ENCODE assay signal across 15 cellular contexts in the genomic region with DNA sequence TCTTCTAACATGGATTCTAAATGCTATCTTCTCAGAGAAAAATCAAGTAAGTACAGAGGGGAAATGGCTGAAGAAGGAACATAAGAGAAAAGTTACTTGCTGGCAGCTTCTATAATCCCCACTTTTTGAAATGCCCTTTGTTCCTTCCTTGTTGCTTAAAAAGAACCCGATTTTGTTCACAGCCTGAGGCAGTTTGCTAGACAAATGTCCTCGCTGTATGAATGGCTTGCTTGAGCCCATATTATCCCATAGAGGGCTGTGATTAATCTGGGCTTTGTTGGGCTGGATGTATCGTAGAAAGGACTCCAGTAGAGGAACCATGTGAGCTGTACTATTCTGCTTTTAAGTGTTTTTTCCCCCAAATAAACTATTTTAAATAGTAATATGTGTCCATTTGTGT.
DNase-seq lines count a peak whose midpoint lies in the region; ATAC-seq and TF ChIP-seq lines count a peak whose summit lies in the region.
"Had no signal": no experiment of that assay in that cellular context is flagged by ENCODE, and none has a peak within 500 bp of the region (broad histone marks: within the 10 kb centered on the region; RNA-seq: fewer than 3 reads in every experiment).

No MANE protein-coding gene starts in this region.

- CTCF ChIA-PET in A673 (lab: Charles Lee), result no interaction called here

- WGBS in ectodermal cell, 2 experiments, result 56% methylated on average over 2 to 3 of the region's 3 CpGs
- WGBS in neuronal stem cell (ENCODE audit: extremely low coverage in 2 of 2, insufficient read length in 2 of 2, insufficient replicate concordance in 1 of 2), 2 donors, result no CpG with 5 or more reads among the region's 3 CpGs

- H3K79me1 ChIP-seq in neuronal stem cell (ENCODE audit: low read depth, low read length), result no peaks in the 10 kb centered on the region

- POLR2A ChIA-PET in A673 (lab: Charles Lee; ENCODE audit: low non-redundant PET), result no interaction called here

- no peak overlapping the region for H2BK120ac ChIP-seq in neuronal stem cell (ENCODE audit: low read depth, low read length)

- H3K27me3 ChIP-seq in A673 (replicated peaks; ENCODE audit: insufficient read depth, low read depth, low read length, poor library complexity), result no peaks in the 10 kb centered on the region
- peaks cover 9% of the 10 kb centered on the region; the same call in 1 of the 2 replicates for H3K27me3 ChIP-seq in HAP-1 (ENCODE audit: low read depth)
- no peaks in the 10 kb centered on the region for H3K27me3 ChIP-seq in ectodermal cell (ENCODE audit: control insufficient read depth, insufficient read depth, low read length, poor library complexity, severe bottlenecking)
- no peaks in the 10 kb centered on the region for H3K27me3 ChIP-seq in neuronal stem cell (ENCODE audit: control insufficient read depth in 3 of 3, insufficient read depth in 3 of 3, low read depth in 1 of 3, low read length in 3 of 3)

- no peak overlapping the region for H2AFZ ChIP-seq in neuronal stem cell (ENCODE audit: low read length)

- no peak overlapping the region for H4K8ac ChIP-seq in neuronal stem cell (ENCODE audit: low read depth, low read length)

- no peak overlapping the region for H2BK15ac ChIP-seq in neuronal stem cell (ENCODE audit: low read length)

- no peak overlapping the region for H3K9ac ChIP-seq in neuronal stem cell (ENCODE audit: low read depth, low read length, poor library complexity)

- no peak overlapping the region for H4K91ac ChIP-seq in neuronal stem cell (ENCODE audit: low read depth, low read length, poor library complexity)

- H3K4me1 ChIP-seq in A673 (ENCODE audit: insufficient read depth, low read length, poor library complexity, severe bottlenecking), result peaks cover 43% of the 10 kb centered on the region
- H3K4me1 ChIP-seq in HAP-1, result peaks cover 10% of the 10 kb centered on the region
- H3K4me1 ChIP-seq in ectodermal cell (ENCODE audit: control insufficient read depth, insufficient read depth, low read length), result no peaks in the 10 kb centered on the region
- H3K4me1 ChIP-seq in neuronal stem cell (ENCODE audit: control insufficient read depth in 2 of 2, insufficient read depth in 1 of 2, low read depth in 1 of 2, low read length in 2 of 2), result peaks cover 0 to 3% of the 10 kb centered on the region in 2 donors

- H3K9me3 ChIP-seq in A673 (ENCODE audit: low read depth, low read length, poor library complexity, severe bottlenecking) (no peaks in the 10 kb centered on the region), HAP-1 (no peaks in the 10 kb centered on the region), ectodermal cell (ENCODE audit: control insufficient read depth, low read length) (no peaks in the 10 kb centered on the region), neuronal stem cell (replicated peaks in 1 of 2; ENCODE audit: control insufficient read depth in 2 of 2, insufficient read depth in 1 of 2, low read depth in 1 of 2, low read length in 2 of 2) (no peaks in the 10 kb centered on the region)

- H3K27ac ChIP-seq in A673 (ENCODE audit: low read depth, low read length, poor library complexity, severe bottlenecking) (peak overlapping the region; percentile 34), ectodermal cell (ENCODE audit: insufficient read depth, low read depth, low read length, poor library complexity, severe bottlenecking) (peak overlapping the region; percentile 8), neuronal stem cell (replicated peaks; ENCODE audit: low read length) (peak overlapping the region; percentile 58)
- H3K27ac ChIP-seq: C4-2B had no signal

- H2AK5ac ChIP-seq in neuronal stem cell (ENCODE audit: low read depth, low read length), result no peak overlapping the region

- no peak overlapping the region for H2BK12ac ChIP-seq in neuronal stem cell (ENCODE audit: low read length)

- no peak overlapping the region for H2BK5ac ChIP-seq in neuronal stem cell (ENCODE audit: low read length)

- in situ Hi-C loops in HAP-1 (cut with MboI; ENCODE audit: low sequenced_read_pairs), result no loop called here

- H3K4me2 ChIP-seq in neuronal stem cell (ENCODE audit: insufficient read depth, low read length, poor library complexity, severe bottlenecking), result no peak overlapping the region

- H3K36me3 ChIP-seq in A673 (ENCODE audit: insufficient read depth, low read length, poor library complexity, severe bottlenecking) (no peaks in the 10 kb centered on the region), HAP-1 (replicated peaks) (no peaks in the 10 kb centered on the region), ectodermal cell (ENCODE audit: control insufficient read depth, insufficient read depth, low read length) (no peaks in the 10 kb centered on the region), neuronal stem cell (replicated peaks in 1 of 2; ENCODE audit: control insufficient read depth in 2 of 2, insufficient read depth in 2 of 2, low read length in 2 of 2) (peaks cover 0 to 2% of the 10 kb centered on the region in 2 donors)

- no peak overlapping the region for H3K23ac ChIP-seq in neuronal stem cell (ENCODE audit: low read depth, low read length, poor library complexity)

- H3K4me3 ChIP-seq in A673 (ENCODE audit: low read depth, low read length, poor library complexity, severe bottlenecking) (no peak overlapping the region), HAP-1 (no peak overlapping the region), ectodermal cell (ENCODE audit: insufficient read depth, low read depth, low read length) (no peak overlapping the region), neuronal stem cell (ENCODE audit: low read length in 2 of 2) (no peak overlapping the region)

- intact Hi-C loops in A673 (cut with micrococcal nuclease; ENCODE audit: unreplicated experiment), result loop anchor here (2.0 to 10.0 kb wide), 4 partner anchors 609 to 1125 kb away; no protein-coding TSS in a partner anchor

- DNase-seq in A673 (ENCODE audit: low spot score) (peak; percentile 58), HAP-1 (ENCODE audit: low spot score in 2 of 2) (peak; percentile 84 to 96), neuronal stem cell (ENCODE audit: low spot score) (peak; percentile 15)
- DNase-seq: ACHN; CD4-positive, alpha-beta T cell; DMS153; DMS79; GDM1; GOT3; H7 had no signal

- H3K14ac ChIP-seq in neuronal stem cell (ENCODE audit: low read length), result no peak overlapping the region

- no peak for ATAC-seq in GM18861 (IDR thresholded peaks at IDR 0.05; ENCODE audit: unreplicated experiment)
- ATAC-seq in GM19324 (IDR thresholded peaks at IDR 0.05; ENCODE audit: low FRiP score, unreplicated experiment), result no peak
- ATAC-seq: HepG2 had no signal

- H3K4ac ChIP-seq in neuronal stem cell (ENCODE audit: low read length), result no peak overlapping the region

- no peak overlapping the region for H3K18ac ChIP-seq in neuronal stem cell (ENCODE audit: low read length)

- no TSS peak for BruUV-seq in A673 (replicated peaks; lab: Mats Ljungman, UMichigan)

- no peak for TF ChIP-seq CTCF in A673 (conservative IDR thresholded peaks at IDR 0.05; ENCODE audit: low read depth, low read length)

Comparison
In these comparisons a context has a peak if more than half of its experiments do, and no peak if none do; other contexts are left out.
1. DNase-seq: peak in every context shown above with its lines; median percentile 90 in HAP-1; 58 in A673; 15 in neuronal stem cell.
2. H3K27ac ChIP-seq: peak in every context shown above with its lines; median percentile 58 in neuronal stem cell; 34 in A673; 8 in ectodermal cell.